In the genomic region with DNA sequence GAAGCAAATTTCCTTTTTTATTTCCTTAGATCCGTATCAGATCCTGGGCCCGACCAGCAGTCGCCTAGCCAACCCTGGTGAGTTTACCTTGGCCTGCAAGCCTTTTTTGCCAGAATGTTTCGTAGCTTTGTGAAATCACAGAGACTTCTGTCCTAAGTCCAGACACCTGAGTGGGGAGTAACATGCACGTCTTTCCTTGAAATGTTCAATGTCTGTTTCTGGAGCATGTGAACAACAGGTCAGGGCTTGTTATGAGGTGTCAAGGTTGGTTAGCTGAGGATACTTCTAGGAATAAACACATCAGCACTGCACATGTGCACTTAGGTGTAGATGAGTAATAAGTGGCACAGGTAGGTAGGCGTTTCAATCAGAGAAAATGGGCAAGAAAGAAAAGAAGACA, we compare ENCODE assay signal across 17 cellular contexts. TPM values are rescaled to one million over a fixed set of nuclear protein-coding genes. Genes with fewer than 3 reads are reported as not detected.
"Had no signal": no experiment of that assay in that cellular context is flagged by ENCODE, and none has a peak within 500 bp of the region (broad histone marks: within the 10 kb centered on the region; RNA-seq: fewer than 3 reads in every experiment).

No MANE protein-coding gene starts in this region.

- H3K4me3 Mint-ChIP-seq: naive thymus-derived CD8-positive, alpha-beta T cell; stimulated activated naive CD8-positive, alpha-beta T cell treated with anti-CD3 and anti-CD28 coated beads, Interleukin-15, Interleukin-2, amounts not matched to agents 100 ng/mL and 50 ng/mL, for 24 hours had no signal

- ATAC-seq: left colon; naive thymus-derived CD8-positive, alpha-beta T cell; sciatic nerve; upper lobe of right lung had no signal

- H3K27me3 Mint-ChIP-seq: naive thymus-derived CD8-positive, alpha-beta T cell; stimulated activated naive CD8-positive, alpha-beta T cell treated with anti-CD3 and anti-CD28 coated beads, Interleukin-15, Interleukin-2, amounts not matched to agents 100 ng/mL and 50 ng/mL, for 24 hours had no signal

- DNase-seq: activated CD4-positive, alpha-beta T cell treated with anti-CD3 and anti-CD28 coated beads, Interleukin-2, amount 50 U/mL, for 48 hours; activated CD8-positive, alpha-beta memory T cell treated with anti-CD3 and anti-CD28 coated beads, Interleukin-2, amount 50 U/mL, for 48 hours; activated effector memory CD4-positive, alpha-beta T cell treated with anti-CD3 and anti-CD28 coated beads, Interleukin-2, amount 50 U/mL, for 16 hours; dorsolateral prefrontal cortex; esophagus squamous epithelium; foreskin fibroblast; left colon; naive thymus-derived CD8-positive, alpha-beta T cell; stimulated activated CD4-positive, alpha-beta T cell treated with anti-CD3 and anti-CD28 coated beads, Interleukin-2, amount 100 ng/mL, for 24 hours; T-helper 2 cell; testis; upper lobe of right lung had no signal

- H3K27ac Mint-ChIP-seq: stimulated activated naive CD8-positive, alpha-beta T cell treated with anti-CD3 and anti-CD28 coated beads, Interleukin-15, Interleukin-2, amounts not matched to agents 100 ng/mL and 50 ng/mL, for 24 hours had no signal

- H3K27ac ChIP-seq: dorsolateral prefrontal cortex, esophagus squamous epithelium, prostate gland, SK-N-MC, testis, upper lobe of right lung had no signal

- H3K9me3 Mint-ChIP-seq: activated naive CD4-positive, alpha-beta T cell treated with anti-CD3 and anti-CD28 coated beads, Interleukin-2, amount 50 U/mL, for 72 hours; naive thymus-derived CD8-positive, alpha-beta T cell; stimulated activated naive CD8-positive, alpha-beta T cell treated with anti-CD3 and anti-CD28 coated beads, Interleukin-15, Interleukin-2, amounts not matched to agents 100 ng/mL and 50 ng/mL, for 24 hours had no signal

RNA-seq across cellular contexts. Expression of a gene that starts 58.0 kb away (rescaled TPM):
- total RNA-seq: activated naive CD4-positive, alpha-beta T cell treated with anti-CD3 and anti-CD28 coated beads, Interleukin-2, amount 50 U/mL, for 72 hours; left colon; naive thymus-derived CD8-positive, alpha-beta T cell; prostate gland had no signal
